Comparison of ENCODE assay signal across 1 cellular context in genomic region chr9:35182401-35182800, GRCh38. TPM values are rescaled to one million over a fixed set of nuclear protein-coding genes. Genes with fewer than 3 reads are reported as not detected.
"Had no signal": no experiment of that assay in that cellular context is flagged by ENCODE, and none has a peak within 500 bp of the region (broad histone marks: within the 10 kb centered on the region; RNA-seq: fewer than 3 reads in every experiment).

No MANE protein-coding gene starts in this region.

RNA-seq across cellular contexts. Expression of gene UNC13B, which starts 20.6 kb away (rescaled TPM):
- total RNA-seq: PC-9 had no signal
